In genomic region chr1:197320991-197321531, GRCh38 we compare ENCODE assay signal across 12 cellular contexts. TPM values are rescaled to one million over a fixed set of nuclear protein-coding genes. Genes with fewer than 3 reads are reported as not detected.
DNase-seq lines count a peak whose midpoint lies in the region; ATAC-seq, FAIRE-seq and TF ChIP-seq lines count a peak whose summit lies in the region.
"Had no signal": no experiment of that assay in that cellular context is flagged by ENCODE, and none has a peak within 500 bp of the region (broad histone marks: within the 10 kb centered on the region; RNA-seq: fewer than 3 reads in every experiment).

No MANE protein-coding gene starts in this region.

- H3K27me3 ChIP-seq in heart left ventricle (no peaks in the 10 kb centered on the region), bronchial epithelial cell (ENCODE audit: control insufficient read depth, insufficient read depth, low read length) (no peaks in the 10 kb centered on the region), keratinocyte (ENCODE audit: control insufficient read depth, extremely low read depth, insufficient read depth, low read length) (no peaks in the 10 kb centered on the region), PC-9 (ENCODE audit: insufficient read depth, low read depth) (no peaks in the 10 kb centered on the region)

- no peaks in the 10 kb centered on the region for H3K9me1 ChIP-seq in keratinocyte (ENCODE audit: control insufficient read depth, extremely low read depth, insufficient read depth, low read length)

- no peaks in the 10 kb centered on the region for H3K36me3 ChIP-seq in heart left ventricle
- H3K36me3 ChIP-seq in bronchial epithelial cell (ENCODE audit: control insufficient read depth, insufficient read depth, low read length): no peaks in the 10 kb centered on the region
- H3K36me3 ChIP-seq in keratinocyte (ENCODE audit: control insufficient read depth in 2 of 2, extremely low read depth in 1 of 2, insufficient read depth in 2 of 2, low read length in 2 of 2): no peaks in the 10 kb centered on the region
- H3K36me3 ChIP-seq in PC-9 (ENCODE audit: low read depth): no peaks in the 10 kb centered on the region

- no peak for TF ChIP-seq POLR2A in heart left ventricle (IDR thresholded peaks at IDR 0.05)

- H3K79me2 ChIP-seq in keratinocyte (ENCODE audit: control insufficient read depth, insufficient read depth, low read length): no peaks in the 10 kb centered on the region
- H3K79me2 ChIP-seq in PC-9 (ENCODE audit: low read depth): no peaks in the 10 kb centered on the region

- dilution Hi-C loops in keratinocyte (cut with MboI; ENCODE audit: extremely low pct_ligation_motif_present, low sequenced_read_pairs): no loop called here

- POLR2A ChIA-PET in PC-9 (lab: Charles Lee; ENCODE audit: unreplicated experiment): no interaction called here

- H3K9ac ChIP-seq in keratinocyte (ENCODE audit: control insufficient read depth, extremely low read depth, insufficient read depth, low read length): no peak overlapping the region

- no peak overlapping the region for H3K27ac ChIP-seq in heart left ventricle
- H3K27ac ChIP-seq in keratinocyte (ENCODE audit: control insufficient read depth, insufficient read depth, low read length): no peak overlapping the region
- no peak overlapping the region for H3K27ac ChIP-seq in PC-9

- 50 to 57% (median 54%) methylated on average over 2 of the region's 2 CpGs for WGBS in heart left ventricle, 4 donors

- TF ChIP-seq CTCF in heart left ventricle (IDR thresholded peaks at IDR 0.05): no peak
- no peak for TF ChIP-seq CTCF in bronchial epithelial cell (IDR thresholded peaks at IDR 0.05; ENCODE audit: insufficient read depth, low read length, severe bottlenecking)
- TF ChIP-seq CTCF in keratinocyte (optimal IDR thresholded peaks at IDR 0.05 in 1 of 3, IDR thresholded peaks at IDR 0.05 in 1 of 3, conservative IDR thresholded peaks at IDR 0.05 in 1 of 3; ENCODE audit: extremely low read depth in 1 of 3, insufficient read depth in 2 of 3, low read length in 3 of 3): no peak
- no peak for TF ChIP-seq CTCF in PC-9 (conservative IDR thresholded peaks at IDR 0.05)

- no peaks in the 10 kb centered on the region for H3K9me3 ChIP-seq in heart left ventricle
- no peaks in the 10 kb centered on the region for H3K9me3 ChIP-seq in keratinocyte (ENCODE audit: control insufficient read depth, low read depth, low read length)
- H3K9me3 ChIP-seq in PC-9 (ENCODE audit: insufficient read depth, low read depth): no peaks in the 10 kb centered on the region

- CTCF ChIA-PET in PC-9 (lab: Charles Lee): no interaction called here

- no peak for FAIRE-seq in bronchial epithelial cell (lab: Jason Lieb, UNC)
- no peak for FAIRE-seq in keratinocyte (lab: Jason Lieb, UNC)

- H3K4me2 ChIP-seq in keratinocyte (ENCODE audit: control insufficient read depth, extremely low read depth, insufficient read depth, low read depth, low read length): no peak overlapping the region
- H3K4me2 ChIP-seq in PC-9: no peak overlapping the region

- H3K9me2 ChIP-seq in PC-9 (ENCODE audit: insufficient read depth): no peaks in the 10 kb centered on the region

- intact Hi-C loops in heart left ventricle (cut with DNase I) (no loop called here), cardiac septum (cut with DNase I) (no loop called here), PC-9 (cut with micrococcal nuclease; ENCODE audit: unreplicated experiment) (loop anchor here (10.0 kb wide), 1 partner anchor 136 kb away; no protein-coding TSS in a partner anchor)

- DNase-seq in heart left ventricle (no peak), cardiac septum (ENCODE audit: low spot score) (no peak), bronchial epithelial cell (ENCODE audit: low read depth) (peak; percentile 64), keratinocyte (ENCODE audit: low read depth, low spot score) (no peak), KG1 (lab: John Stamatoyannopoulos, UW) (no peak), islet precursor cell (no peak), PC-9 (no peak)
- DNase-seq: activated B cell treated with CpG ODN at 0.5 μM for 24 hours; effector CD4-positive, alpha-beta T cell; NCI-H1092 treated with DMSO at 0.1 percent for 48 hours had no signal

- H3K4me1 ChIP-seq in heart left ventricle: peaks cover 0 to 7% (median 0%) of the 10 kb centered on the region in 12 donors
- H3K4me1 ChIP-seq in keratinocyte (ENCODE audit: control insufficient read depth, extremely low read depth, insufficient read depth, low read length): no peaks in the 10 kb centered on the region
- H3K4me1 ChIP-seq in PC-9 (replicated peaks; ENCODE audit: insufficient read depth): no peaks in the 10 kb centered on the region

- no peaks in the 10 kb centered on the region for H3F3A ChIP-seq in PC-9 (ENCODE audit: insufficient read depth, low read depth)

- no peaks in the 10 kb centered on the region for H4K20me1 ChIP-seq in keratinocyte (ENCODE audit: control insufficient read depth, extremely low read depth, insufficient read depth, low read length)
- H4K20me1 ChIP-seq in PC-9 (ENCODE audit: insufficient read depth): no peaks in the 10 kb centered on the region

- no TSS peak for BruUV-seq in PC-9 (replicated peaks; lab: Mats Ljungman, UMichigan)

- peak; percentile 53 to 83 (median 63) for ATAC-seq in heart left ventricle
- ATAC-seq in HG03439 (IDR thresholded peaks at IDR 0.05; ENCODE audit: unreplicated experiment): no peak

- H3K4me3 ChIP-seq in heart left ventricle (no peak overlapping the region), bronchial epithelial cell (ENCODE audit: low read depth, low read length) (no peak overlapping the region), keratinocyte (ENCODE audit: control insufficient read depth in 2 of 3, extremely low read depth in 1 of 3, insufficient read depth in 2 of 3, low read depth in 1 of 3, low read length in 3 of 3) (no peak overlapping the region), PC-9 (no peak overlapping the region)

- H2AFZ ChIP-seq in keratinocyte (ENCODE audit: control insufficient read depth, low read length): peak overlapping the region; percentile 10
- H2AFZ ChIP-seq in PC-9: no peak overlapping the region

RNA-seq across cellular contexts. Expression of gene CRB1, which starts 53.0 kb away (rescaled TPM):
- total RNA-seq in heart left ventricle: under 1 TPM in 7 of 9 donors, not detected in 2; 0.22 to 0.56 (median 0.42) TPM
- under 1 TPM; 0.06 to 0.08 TPM for polyA plus RNA-seq in heart left ventricle
- total RNA-seq in cardiac septum: 0.24 TPM
- under 0.01 TPM in 2 replicates for total RNA-seq in bronchial epithelial cell
- 0.04 to 0.12 TPM in 2 of 3 replicates, not detected in the other for polyA plus RNA-seq in keratinocyte
- not detected for polyA plus RNA-seq in keratinocyte (2011; ENCODE audit: low read depth)
- polyA plus RNA-seq in keratinocyte (2011; cell fraction: cytosol; rRNA removed): 0.05 TPM in 1 of 2 replicates, not detected in the other
- 0.13 and 0.19 TPM in 2 replicates for polyA plus RNA-seq in keratinocyte (2011; cell fraction: nucleus; rRNA removed)
- not detected in 2 replicates for polyA plus RNA-seq in keratinocyte (2012; ENCODE audit: low replicate concordance)
- 0.20 TPM in 1 of 3 replicates, not detected in the others for polyA minus RNA-seq in keratinocyte
- not detected for polyA minus RNA-seq in keratinocyte (2011; cell fraction: cytosol; rRNA and poly(A)+ RNA removed)
- 0.16 TPM in 1 of 2 replicates, not detected in the other for polyA minus RNA-seq in keratinocyte (2011; cell fraction: nucleus; rRNA and poly(A)+ RNA removed)
- 0.18 TPM in 1 of 2 replicates, not detected in the other for total RNA-seq in PC-9 (2021)
- total RNA-seq: A673, activated B cell treated with CpG ODN at 0.5 μM for 24 hours had no signal
